ENCODE assay signal across 22 cellular contexts in the genomic region with DNA sequence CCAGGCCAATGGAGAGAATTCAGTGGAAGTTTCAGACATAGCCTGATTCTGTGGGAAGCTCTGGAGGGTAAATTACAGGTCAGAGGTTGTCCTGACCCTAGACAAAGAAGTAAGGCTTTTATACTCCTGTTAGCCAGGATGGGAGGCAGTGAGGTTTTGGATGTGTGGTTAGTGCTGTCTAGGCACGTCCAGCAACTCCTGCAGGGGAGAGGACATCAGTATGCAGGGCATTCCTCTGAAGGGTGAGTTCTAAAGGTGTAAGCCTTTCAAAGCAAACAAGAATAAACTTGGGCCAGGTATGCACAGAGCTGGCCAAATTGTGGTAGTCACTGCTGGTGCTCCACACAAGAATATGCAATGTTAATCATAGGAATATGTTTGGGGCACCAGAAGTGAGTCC.
A peak's percentile ranks its signal among the peaks of the same experiment; 100 is the strongest.
DNase-seq lines count a peak whose midpoint lies in the region; ATAC-seq, FAIRE-seq and TF ChIP-seq lines count a peak whose summit lies in the region.
"Had no signal": no experiment of that assay in that cellular context is flagged by ENCODE, and none has a peak within 500 bp of the region (broad histone marks: within the 10 kb centered on the region; RNA-seq: fewer than 3 reads in every experiment).

No MANE protein-coding gene starts in this region.

- H2AFZ ChIP-seq in mammary epithelial cell (ENCODE audit: low read depth, low read length) (peak overlapping the region; percentile 81), neural progenitor cell (replicated peaks) (peak overlapping the region; percentile 76), hepatocyte (no peak overlapping the region)

- DNase-seq in HPDE6-E6E7 (ENCODE audit: extremely low spot score) (peak; percentile 12), mammary epithelial cell (peak; percentile 85), foreskin keratinocyte (peak; percentile 92 to 96), neural progenitor cell (ENCODE audit: low spot score) (peak; percentile 2), NCI-H1417 treated with DMSO at 0.1 percent for 48 hours (lab: John Stamatoyannopoulos, UW) (no peak), GM12892 (ENCODE audit: insufficient read length) (no peak), hepatocyte (ENCODE audit: low spot score) (no peak)
- DNase-seq: AML-193; C1 segment of cervical spinal cord; CD8-positive, alpha-beta T cell; DND-41; Karpas-422; NCI-H1417; NCI-H187 treated with DMSO at 0.1 percent for 48 hours; NCI-H2107; NCI-H446 treated with DMSO at 0.1 percent for 48 hours; NCI-H69; SJCRH30 had no signal

- H3K27ac ChIP-seq in mammary epithelial cell (ENCODE audit: insufficient read depth, low read depth, low read length) (peak overlapping the region; percentile 61), foreskin keratinocyte (no peak overlapping the region), neural progenitor cell (no peak overlapping the region), hepatocyte (no peak overlapping the region)
- H3K27ac ChIP-seq: SJCRH30 had no signal

- no peak overlapping the region for H3K4me3 Mint-ChIP-seq in neural progenitor cell
- H3K4me3 Mint-ChIP-seq: CD8-positive, alpha-beta T cell had no signal

- 0% methylated on average over 1 of the region's 1 CpG for WGBS in mammary epithelial cell (ENCODE audit: low coverage, missing lambda C conversion rate)
- 73% methylated on average over 1 of the region's 1 CpG for WGBS in hepatocyte (ENCODE audit: low lambda C conversion rate, missing lambda C conversion rate)

- no peak overlapping the region for H3K4me3 ChIP-seq in mammary epithelial cell (replicated peaks in 1 of 3; ENCODE audit: insufficient read depth in 1 of 3, low read depth in 2 of 3, low read length in 3 of 3)
- H3K4me3 ChIP-seq in neural progenitor cell: no peak overlapping the region
- no peak overlapping the region for H3K4me3 ChIP-seq in hepatocyte
- H3K4me3 ChIP-seq: GM12878, HAP-1, SJCRH30 had no signal

- no peaks in the 10 kb centered on the region for H3K9me3 ChIP-seq in mammary epithelial cell (replicated peaks; ENCODE audit: insufficient read depth, low read length)
- H3K9me3 ChIP-seq in neural progenitor cell (ENCODE audit: low read depth): no peaks in the 10 kb centered on the region
- no peaks in the 10 kb centered on the region for H3K9me3 ChIP-seq in hepatocyte (ENCODE audit: low read depth)
- H3K9me3 ChIP-seq: HAP-1, SJCRH30 had no signal

- H3K27me3 ChIP-seq in mammary epithelial cell (ENCODE audit: insufficient read depth, low read length): no peaks in the 10 kb centered on the region
- H3K27me3 ChIP-seq in foreskin keratinocyte: no peaks in the 10 kb centered on the region
- no peaks in the 10 kb centered on the region for H3K27me3 ChIP-seq in neural progenitor cell
- no peaks in the 10 kb centered on the region for H3K27me3 ChIP-seq in hepatocyte
- H3K27me3 ChIP-seq: SJCRH30 had no signal

- no peaks in the 10 kb centered on the region for H3K27me3 Mint-ChIP-seq in neural progenitor cell (ENCODE audit: insufficient read depth, low read depth)

- peak; percentile 96 for ATAC-seq in foreskin keratinocyte
- ATAC-seq in HG03045 (IDR thresholded peaks at IDR 0.05; ENCODE audit: unreplicated experiment): no peak
- ATAC-seq: CD8-positive, alpha-beta T cell; GM12878; Panc1 had no signal

- no peaks in the 10 kb centered on the region for H4K20me1 ChIP-seq in mammary epithelial cell (ENCODE audit: insufficient read depth, low read length)
- H4K20me1 ChIP-seq in neural progenitor cell (ENCODE audit: low read depth): no peaks in the 10 kb centered on the region
- no peaks in the 10 kb centered on the region for H4K20me1 ChIP-seq in hepatocyte (ENCODE audit: insufficient read depth, poor library complexity, severe bottlenecking)

- H3K4me1 ChIP-seq in mammary epithelial cell (ENCODE audit: insufficient read depth, low read length) (peaks cover 20% of the 10 kb centered on the region), foreskin keratinocyte (peaks cover 16% of the 10 kb centered on the region), neural progenitor cell (no peaks in the 10 kb centered on the region), hepatocyte (ENCODE audit: insufficient read depth) (no peaks in the 10 kb centered on the region)
- H3K4me1 ChIP-seq: HAP-1, SJCRH30 had no signal

- FAIRE-seq in GM12892 (lab: Jason Lieb, UNC): no peak
- FAIRE-seq: GM12878 had no signal

- CTCF ChIA-PET in mammary epithelial cell (lab: Charles Lee; ENCODE audit: low non-redundant PET): no interaction called here

- no peaks in the 10 kb centered on the region for H3K36me3 Mint-ChIP-seq in neural progenitor cell
- H3K36me3 Mint-ChIP-seq: CD8-positive, alpha-beta T cell had no signal

- H3K27ac Mint-ChIP-seq in neural progenitor cell: no peak overlapping the region
- H3K27ac Mint-ChIP-seq: CD8-positive, alpha-beta T cell had no signal

- no peak for TF ChIP-seq CTCF in mammary epithelial cell (conservative IDR thresholded peaks at IDR 0.05 in 1 of 2, IDR thresholded peaks at IDR 0.05 in 1 of 2; ENCODE audit: extremely low read depth in 1 of 2, insufficient read depth in 1 of 2, low read depth in 1 of 2, low read length in 2 of 2)
- TF ChIP-seq CTCF in foreskin keratinocyte (conservative IDR thresholded peaks at IDR 0.05): no peak
- no peak for TF ChIP-seq CTCF in neural progenitor cell (IDR thresholded peaks at IDR 0.05)
- TF ChIP-seq CTCF in hepatocyte (IDR thresholded peaks at IDR 0.05; ENCODE audit: poor library complexity): no peak

- no peaks in the 10 kb centered on the region for H3K9me2 ChIP-seq in hepatocyte (replicated peaks; ENCODE audit: insufficient read depth)

- H3F3A ChIP-seq in neural progenitor cell (ENCODE audit: low read depth): peaks cover 4% of the 10 kb centered on the region

- no peak overlapping the region for H3K9ac ChIP-seq in mammary epithelial cell (ENCODE audit: insufficient read depth, low read length)
- H3K9ac ChIP-seq in neural progenitor cell: no peak overlapping the region

- intact Hi-C loops in mammary epithelial cell (cut with micrococcal nuclease): loop anchor here (5.0 kb wide), 1 partner anchor 38 kb away; no protein-coding TSS in a partner anchor

- no peak for TF ChIP-seq POLR2A in GM12892 (IDR thresholded peaks at IDR 0.05; ENCODE audit: low read depth, low read length)

- peaks cover 4% of the 10 kb centered on the region for H3K4me1 Mint-ChIP-seq in neural progenitor cell

- H3K79me2 ChIP-seq in mammary epithelial cell (ENCODE audit: insufficient read depth, low read length) (no peaks in the 10 kb centered on the region), neural progenitor cell (ENCODE audit: low read depth) (no peaks in the 10 kb centered on the region), hepatocyte (no peaks in the 10 kb centered on the region)

- no peaks in the 10 kb centered on the region for H3K36me3 ChIP-seq in mammary epithelial cell (ENCODE audit: insufficient read depth, low read length)
- H3K36me3 ChIP-seq in neural progenitor cell: no peaks in the 10 kb centered on the region
- no peaks in the 10 kb centered on the region for H3K36me3 ChIP-seq in hepatocyte (replicated peaks; ENCODE audit: insufficient read depth, low read depth)
- H3K36me3 ChIP-seq: HAP-1, SJCRH30 had no signal

- H3K4me2 ChIP-seq in mammary epithelial cell (ENCODE audit: insufficient read depth, low read depth, low read length) (peak overlapping the region; percentile 43), neural progenitor cell (no peak overlapping the region), hepatocyte (no peak overlapping the region)

- H3K9me3 Mint-ChIP-seq in neural progenitor cell: no peaks in the 10 kb centered on the region

- no TSS peak for BruUV-seq in mammary epithelial cell (replicated peaks; lab: Mats Ljungman, UMichigan)

- dilution Hi-C loops in mammary epithelial cell (cut with HindIII; ENCODE audit: low sequenced_read_pairs): no loop called here

- in situ Hi-C loops in mammary epithelial cell (cut with MboI; ENCODE audit: low sequenced_read_pairs in 2 of 2): no loop called here

Comparison
In these comparisons a context has a peak if more than half of its experiments do, and no peak if none do; other contexts are left out.
1. DNase-seq: peak in HPDE6-E6E7 (single experiment), mammary epithelial cell (single experiment), foreskin keratinocyte (2 of 2) and neural progenitor cell (single experiment); none in NCI-H1417 treated with DMSO at 0.1 percent for 48 hours (single experiment), GM12892 (single experiment) and hepatocyte (single experiment).